ENCODE assay signal across 1 cellular context in genomic region chr11:59403546-59403945, GRCh38.
TF ChIP-seq lines count a peak whose summit lies in the region.

No MANE protein-coding gene starts in this region.

TF ChIP-seq in GM23338, 12 proteins besides CTCF, POLR2A, EP300 and RAD21:
- TF ChIP-seq ZNF462 (CRISPR knock-in tag; IDR thresholded peaks at IDR 0.05) = no peak
TF ChIP-seq in GM23338: peak in this region for 0.
